In genomic region chr22:27669798-27670599, GRCh38 we compare ENCODE assay signal across 1 cellular context.
TF ChIP-seq lines count a peak whose summit lies in the region.

No MANE protein-coding gene starts in this region.

TF ChIP-seq in K562, 482 proteins besides CTCF, POLR2A, EP300 and RAD21 (continued from another document):
- TF ChIP-seq MBD2 (IDR thresholded peaks at IDR 0.05; ENCODE audit: borderline replicate concordance, low read depth) (no peak), BCOR (IDR thresholded peaks at IDR 0.05) (peak; percentile 89), DACH1 (IDR thresholded peaks at IDR 0.05; ENCODE audit: partially characterized antibody) (no peak), HBP1 (CRISPR knock-in tag; IDR thresholded peaks at IDR 0.05) (no peak), NFRKB (IDR thresholded peaks at IDR 0.05; ENCODE audit: low read depth) (no peak), ZBTB2 (IDR thresholded peaks at IDR 0.05) (peak; percentile 46; the same call in 1 of the 2 replicates), ZNF586 (CRISPR knock-in tag; conservative IDR thresholded peaks at IDR 0.05) (no peak), ATF1 (CRISPR knock-in tag; IDR thresholded peaks at IDR 0.05) (no peak), ATF1 (tag; IDR thresholded peaks at IDR 0.05) (peak; percentile 20; the same call in 1 of the 2 replicates), FIP1L1 (IDR thresholded peaks at IDR 0.05; ENCODE audit: low read depth, low read length, poor library complexity, severe bottlenecking) (no peak), DPF2 (IDR thresholded peaks at IDR 0.05) (0 out of 2 replicates have a peak, but pooled peaks have one; percentile 19), GABPA (tag; conservative IDR thresholded peaks at IDR 0.05; ENCODE audit: low read depth) (peak; percentile 24; the same call in 1 of the 2 replicates), MCM3 (IDR thresholded peaks at IDR 0.05) (no peak), NR2C1 (IDR thresholded peaks at IDR 0.05) (no peak), NR2C1 (tag; IDR thresholded peaks at IDR 0.05) (0 out of 2 replicates have a peak, but pooled peaks have one; percentile 14), ZFP36 (IDR thresholded peaks at IDR 0.05; ENCODE audit: low read depth, low read length, partially characterized antibody) (peak; percentile 95), POU5F1 (IDR thresholded peaks at IDR 0.05; ENCODE audit: borderline replicate concordance, low read depth, low read length, partially characterized antibody) (no peak), TGIF2 (CRISPR knock-in tag; IDR thresholded peaks at IDR 0.05) (no peak), ZNF184 (CRISPR knock-in tag; IDR thresholded peaks at IDR 0.05) (no peak), POLR2AphosphoS2 (IDR thresholded peaks at IDR 0.05; ENCODE audit: low read length) (no peak), ZNF764 (CRISPR knock-in tag; IDR thresholded peaks at IDR 0.05; ENCODE audit: low read depth) (no peak), PTBP1 (IDR thresholded peaks at IDR 0.05; ENCODE audit: low read depth, low read length) (0 out of 2 replicates have a peak, but pooled peaks have one; percentile 33), EHMT2 (IDR thresholded peaks at IDR 0.05) (no peak), ARID4B (CRISPR knock-in tag; IDR thresholded peaks at IDR 0.05) (no peak), ZBED1 (IDR thresholded peaks at IDR 0.05) (no peak), ZEB2 (IDR thresholded peaks at IDR 0.05) (no peak), IFI16 (CRISPR knock-in tag; IDR thresholded peaks at IDR 0.05) (no peak), MYNN (IDR thresholded peaks at IDR 0.05) (0 out of 2 replicates have a peak, but pooled peaks have one; percentile 1), MYNN (CRISPR knock-in tag; IDR thresholded peaks at IDR 0.05) (no peak), TBL1XR1 (IDR thresholded peaks at IDR 0.05; ENCODE audit: low read length in 2 of 2) (no peak), TSC22D4 (tag; IDR thresholded peaks at IDR 0.05) (no peak), ZNF316 (IDR thresholded peaks at IDR 0.05) (peak; percentile 63), FOSL1 (tag; conservative IDR thresholded peaks at IDR 0.05) (0 out of 2 replicates have a peak, but pooled peaks have one; percentile 7), POLR2AphosphoS5 (IDR thresholded peaks at IDR 0.05; ENCODE audit: control insufficient read depth, insufficient read depth, low read depth, low read length) (no peak), RHOXF2B (CRISPR knock-in tag; conservative IDR thresholded peaks at IDR 0.05) (no peak), CHD4 (IDR thresholded peaks at IDR 0.05; ENCODE audit: insufficient read depth, insufficient replicate concordance, low read depth, low read length, poor library complexity, severe bottlenecking) (peak; percentile 64), ZNF436 (CRISPR knock-in tag; IDR thresholded peaks at IDR 0.05) (peak; percentile 76), GATA2 (CRISPR knock-in tag; IDR thresholded peaks at IDR 0.05) (no peak), ZSCAN32 (CRISPR knock-in tag; IDR thresholded peaks at IDR 0.05) (no peak)
- TF ChIP-seq, protein P1, sequence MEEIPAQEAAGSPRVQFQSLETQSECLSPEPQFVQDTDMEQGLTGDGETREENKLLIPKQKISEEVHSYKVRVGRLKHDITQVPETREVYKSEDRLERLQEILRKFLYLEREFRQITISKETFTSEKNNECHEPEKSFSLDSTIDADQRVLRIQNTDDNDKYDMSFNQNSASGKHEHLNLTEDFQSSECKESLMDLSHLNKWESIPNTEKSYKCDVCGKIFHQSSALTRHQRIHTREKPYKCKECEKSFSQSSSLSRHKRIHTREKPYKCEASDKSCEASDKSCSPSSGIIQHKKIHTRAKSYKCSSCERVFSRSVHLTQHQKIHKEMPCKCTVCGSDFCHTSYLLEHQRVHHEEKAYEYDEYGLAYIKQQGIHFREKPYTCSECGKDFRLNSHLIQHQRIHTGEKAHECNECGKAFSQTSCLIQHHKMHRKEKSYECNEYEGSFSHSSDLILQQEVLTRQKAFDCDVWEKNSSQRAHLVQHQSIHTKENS (CRISPR knock-in tag; IDR thresholded peaks at IDR 0.05), result no peak
- TF ChIP-seq, protein P2, sequence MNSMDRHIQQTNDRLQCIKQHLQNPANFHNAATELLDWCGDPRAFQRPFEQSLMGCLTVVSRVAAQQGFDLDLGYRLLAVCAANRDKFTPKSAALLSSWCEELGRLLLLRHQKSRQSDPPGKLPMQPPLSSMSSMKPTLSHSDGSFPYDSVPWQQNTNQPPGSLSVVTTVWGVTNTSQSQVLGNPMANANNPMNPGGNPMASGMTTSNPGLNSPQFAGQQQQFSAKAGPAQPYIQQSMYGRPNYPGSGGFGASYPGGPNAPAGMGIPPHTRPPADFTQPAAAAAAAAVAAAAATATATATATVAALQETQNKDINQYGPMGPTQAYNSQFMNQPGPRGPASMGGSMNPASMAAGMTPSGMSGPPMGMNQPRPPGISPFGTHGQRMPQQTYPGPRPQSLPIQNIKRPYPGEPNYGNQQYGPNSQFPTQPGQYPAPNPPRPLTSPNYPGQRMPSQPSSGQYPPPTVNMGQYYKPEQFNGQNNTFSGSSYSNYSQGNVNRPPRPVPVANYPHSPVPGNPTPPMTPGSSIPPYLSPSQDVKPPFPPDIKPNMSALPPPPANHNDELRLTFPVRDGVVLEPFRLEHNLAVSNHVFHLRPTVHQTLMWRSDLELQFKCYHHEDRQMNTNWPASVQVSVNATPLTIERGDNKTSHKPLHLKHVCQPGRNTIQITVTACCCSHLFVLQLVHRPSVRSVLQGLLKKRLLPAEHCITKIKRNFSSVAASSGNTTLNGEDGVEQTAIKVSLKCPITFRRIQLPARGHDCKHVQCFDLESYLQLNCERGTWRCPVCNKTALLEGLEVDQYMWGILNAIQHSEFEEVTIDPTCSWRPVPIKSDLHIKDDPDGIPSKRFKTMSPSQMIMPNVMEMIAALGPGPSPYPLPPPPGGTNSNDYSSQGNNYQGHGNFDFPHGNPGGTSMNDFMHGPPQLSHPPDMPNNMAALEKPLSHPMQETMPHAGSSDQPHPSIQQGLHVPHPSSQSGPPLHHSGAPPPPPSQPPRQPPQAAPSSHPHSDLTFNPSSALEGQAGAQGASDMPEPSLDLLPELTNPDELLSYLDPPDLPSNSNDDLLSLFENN (IDR thresholded peaks at IDR 0.05; ENCODE audit: low read depth in 2 of 2, low read length in 2 of 2), result no peak
- TF ChIP-seq, protein P3, sequence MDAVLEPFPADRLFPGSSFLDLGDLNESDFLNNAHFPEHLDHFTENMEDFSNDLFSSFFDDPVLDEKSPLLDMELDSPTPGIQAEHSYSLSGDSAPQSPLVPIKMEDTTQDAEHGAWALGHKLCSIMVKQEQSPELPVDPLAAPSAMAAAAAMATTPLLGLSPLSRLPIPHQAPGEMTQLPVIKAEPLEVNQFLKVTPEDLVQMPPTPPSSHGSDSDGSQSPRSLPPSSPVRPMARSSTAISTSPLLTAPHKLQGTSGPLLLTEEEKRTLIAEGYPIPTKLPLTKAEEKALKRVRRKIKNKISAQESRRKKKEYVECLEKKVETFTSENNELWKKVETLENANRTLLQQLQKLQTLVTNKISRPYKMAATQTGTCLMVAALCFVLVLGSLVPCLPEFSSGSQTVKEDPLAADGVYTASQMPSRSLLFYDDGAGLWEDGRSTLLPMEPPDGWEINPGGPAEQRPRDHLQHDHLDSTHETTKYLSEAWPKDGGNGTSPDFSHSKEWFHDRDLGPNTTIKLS (IDR thresholded peaks at IDR 0.05; ENCODE audit: borderline replicate concordance, low read depth), result 0 out of 2 replicates have a peak, but pooled peaks have one; percentile 10
- TF ChIP-seq, protein P4, sequence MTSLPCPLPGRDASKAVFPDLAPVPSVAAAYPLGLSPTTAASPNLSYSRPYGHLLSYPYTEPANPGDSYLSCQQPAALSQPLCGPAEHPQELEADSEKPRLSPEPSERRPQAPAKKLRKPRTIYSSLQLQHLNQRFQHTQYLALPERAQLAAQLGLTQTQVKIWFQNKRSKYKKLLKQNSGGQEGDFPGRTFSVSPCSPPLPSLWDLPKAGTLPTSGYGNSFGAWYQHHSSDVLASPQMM (CRISPR knock-in tag; IDR thresholded peaks at IDR 0.05), result no peak
- TF ChIP-seq, protein P5, sequence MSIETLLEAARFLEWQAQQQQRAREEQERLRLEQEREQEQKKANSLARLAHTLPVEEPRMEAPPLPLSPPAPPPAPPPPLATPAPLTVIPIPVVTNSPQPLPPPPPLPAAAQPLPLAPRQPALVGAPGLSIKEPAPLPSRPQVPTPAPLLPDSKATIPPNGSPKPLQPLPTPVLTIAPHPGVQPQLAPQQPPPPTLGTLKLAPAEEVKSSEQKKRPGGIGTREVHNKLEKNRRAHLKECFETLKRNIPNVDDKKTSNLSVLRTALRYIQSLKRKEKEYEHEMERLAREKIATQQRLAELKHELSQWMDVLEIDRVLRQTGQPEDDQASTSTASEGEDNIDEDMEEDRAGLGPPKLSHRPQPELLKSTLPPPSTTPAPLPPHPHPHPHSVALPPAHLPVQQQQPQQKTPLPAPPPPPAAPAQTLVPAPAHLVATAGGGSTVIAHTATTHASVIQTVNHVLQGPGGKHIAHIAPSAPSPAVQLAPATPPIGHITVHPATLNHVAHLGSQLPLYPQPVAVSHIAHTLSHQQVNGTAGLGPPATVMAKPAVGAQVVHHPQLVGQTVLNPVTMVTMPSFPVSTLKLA (conservative IDR thresholded peaks at IDR 0.05), result 0 out of 4 replicates have a peak, but pooled peaks of 1 of the 2 experiments have one; percentile 7
TF ChIP-seq in K562: peak in this region for 26.
